In the genomic region with DNA sequence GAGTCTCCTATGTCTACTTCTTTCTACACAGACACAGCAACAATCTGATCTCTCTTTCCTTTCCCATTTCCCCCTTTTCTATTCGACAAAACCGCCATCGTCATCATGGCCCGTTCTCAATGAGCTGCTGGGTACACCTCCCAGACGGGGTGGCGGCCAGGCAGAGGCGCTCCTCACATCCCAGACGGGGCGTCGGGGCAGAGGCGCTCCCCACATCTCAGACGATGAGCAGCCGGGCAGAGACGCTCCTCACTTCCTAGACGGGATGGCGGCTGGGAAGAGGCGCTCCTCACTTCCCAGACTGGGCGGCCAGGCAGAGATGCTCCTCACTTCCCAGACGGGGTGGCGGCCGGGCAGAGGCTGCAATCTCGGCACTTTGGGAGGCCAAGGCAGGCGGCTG, we compare ENCODE assay signal across 3 cellular contexts. TPM values are rescaled to one million over a fixed set of nuclear protein-coding genes. Genes with fewer than 3 reads are reported as not detected.
"Had no signal": no experiment of that assay in that cellular context is flagged by ENCODE, and none has a peak within 500 bp of the region (broad histone marks: within the 10 kb centered on the region; RNA-seq: fewer than 3 reads in every experiment).

No MANE protein-coding gene starts in this region.

RNA-seq across cellular contexts. Expression of gene SPIB, which starts 27.8 kb away (rescaled TPM):
- total RNA-seq: GM23248, HFFc6 had no signal
- polyA plus RNA-seq: GM23248 had no signal

RNA-seq across cellular contexts. Expression of gene MYBPC2, which starts 41.7 kb away (rescaled TPM):
- total RNA-seq: GM23248, H4, HFFc6 had no signal
- polyA plus RNA-seq: GM23248 had no signal
